Comparison of ENCODE assay signal across 17 cellular contexts in genomic region chr1:68221971-68222355, GRCh38. TPM values are rescaled to one million over a fixed set of nuclear protein-coding genes. Genes with fewer than 3 reads are reported as not detected.
DNase-seq lines count a peak whose midpoint lies in the region; ATAC-seq and TF ChIP-seq lines count a peak whose summit lies in the region.
"Had no signal": no experiment of that assay in that cellular context is flagged by ENCODE, and none has a peak within 500 bp of the region (broad histone marks: within the 10 kb centered on the region; RNA-seq: fewer than 3 reads in every experiment).

No MANE protein-coding gene starts in this region.

- ATAC-seq in activated CD8-positive, alpha-beta memory T cell treated with anti-CD3 and anti-CD28 coated beads, Interleukin-2, amount 10 ng/mL, durations not matched to agents 7 days and 5 days: no peak
- ATAC-seq: activated naive CD8-positive, alpha-beta T cell treated with anti-CD3 and anti-CD28 coated beads, Interleukin-2, amount 50 U/mL, for 24 hours had no signal

- peaks cover 12% of the 10 kb centered on the region for H3F3A ChIP-seq in SK-N-SH (replicated peaks; ENCODE audit: insufficient read depth)

- no peaks in the 10 kb centered on the region for H3K4me1 Mint-ChIP-seq in activated CD8-positive, alpha-beta memory T cell treated with anti-CD3 and anti-CD28 coated beads, Interleukin-2, amount 10 ng/mL, durations not matched to agents 7 days and 5 days
- H3K4me1 Mint-ChIP-seq in activated CD4-positive, alpha-beta memory T cell treated with anti-CD3 and anti-CD28 coated beads, Interleukin-2, amount 10 ng/mL, durations not matched to agents 7 days and 5 days: no peaks in the 10 kb centered on the region
- H3K4me1 Mint-ChIP-seq: activated naive CD8-positive, alpha-beta T cell treated with anti-CD3 and anti-CD28 coated beads, Interleukin-2, amount 50 U/mL, for 24 hours had no signal

- peaks cover 2 to 5% of the 10 kb centered on the region in 2 experiments for H3K36me3 ChIP-seq in SK-N-SH (replicated peaks in 1 of 2; ENCODE audit: control insufficient read depth in 1 of 2, insufficient read depth in 2 of 2, low read length in 1 of 2)
- H3K36me3 ChIP-seq in esophagus squamous epithelium: no peaks in the 10 kb centered on the region
- H3K36me3 ChIP-seq in osteoblast (ENCODE audit: insufficient read depth, low read length): no peaks in the 10 kb centered on the region
- H3K36me3 ChIP-seq: upper lobe of left lung had no signal

- H3K27ac Mint-ChIP-seq in activated CD8-positive, alpha-beta memory T cell treated with anti-CD3 and anti-CD28 coated beads, Interleukin-2, amount 10 ng/mL, durations not matched to agents 7 days and 5 days: no peak overlapping the region
- no peak overlapping the region for H3K27ac Mint-ChIP-seq in activated CD4-positive, alpha-beta memory T cell treated with anti-CD3 and anti-CD28 coated beads, Interleukin-2, amount 10 ng/mL, durations not matched to agents 7 days and 5 days
- H3K27ac Mint-ChIP-seq: activated naive CD8-positive, alpha-beta T cell treated with anti-CD3 and anti-CD28 coated beads, Interleukin-2, amount 50 U/mL, for 24 hours had no signal

- H3K4me2 ChIP-seq in SK-N-SH (peak overlapping the region; percentile 24; the same call in 1 of the 2 replicates), osteoblast (ENCODE audit: insufficient read depth, low read length) (peak overlapping the region; percentile 34)

- no peak overlapping the region for H3K4me3 ChIP-seq in SK-N-SH (ENCODE audit: low read depth in 2 of 2, low read length in 1 of 2)
- H3K4me3 ChIP-seq in esophagus squamous epithelium: no peak overlapping the region
- no peak overlapping the region for H3K4me3 ChIP-seq in osteoblast (ENCODE audit: insufficient read depth, low read length)
- H3K4me3 ChIP-seq: upper lobe of left lung had no signal

- POLR2A ChIA-PET in SK-N-SH (lab: Yijun Ruan, JAX): no interaction called here
- POLR2A ChIA-PET in activated CD4-positive, alpha-beta memory T cell treated with anti-CD3 and anti-CD28 coated beads, Interleukin-2, amount 10 ng/mL, durations not matched to agents 7 days and 5 days (lab: Charles Lee): no interaction called here

- TF ChIP-seq RAD21 in SK-N-SH (IDR thresholded peaks at IDR 0.05; ENCODE audit: low read length): no peak

- no peak for TF ChIP-seq POLR2A in esophagus squamous epithelium (IDR thresholded peaks at IDR 0.05)

- H2AFZ ChIP-seq in SK-N-SH (ENCODE audit: low read depth): no peak overlapping the region
- H2AFZ ChIP-seq in osteoblast (ENCODE audit: low read length): no peak overlapping the region

- H3K9me2 ChIP-seq in SK-N-SH: no peaks in the 10 kb centered on the region

- H3K9me3 ChIP-seq in SK-N-SH (no peaks in the 10 kb centered on the region), esophagus squamous epithelium (no peaks in the 10 kb centered on the region), osteoblast (ENCODE audit: low read depth, low read length) (no peaks in the 10 kb centered on the region)
- H3K9me3 ChIP-seq: upper lobe of left lung had no signal

- no peak overlapping the region for H3K4me3 Mint-ChIP-seq in activated CD8-positive, alpha-beta memory T cell treated with anti-CD3 and anti-CD28 coated beads, Interleukin-2, amount 10 ng/mL, durations not matched to agents 7 days and 5 days
- no peak overlapping the region for H3K4me3 Mint-ChIP-seq in activated CD4-positive, alpha-beta memory T cell treated with anti-CD3 and anti-CD28 coated beads, Interleukin-2, amount 10 ng/mL, durations not matched to agents 7 days and 5 days
- H3K4me3 Mint-ChIP-seq: activated naive CD8-positive, alpha-beta T cell treated with anti-CD3 and anti-CD28 coated beads, Interleukin-2, amount 50 U/mL, for 24 hours had no signal

- H4K20me1 ChIP-seq in SK-N-SH (ENCODE audit: insufficient read depth) (peaks cover 19% of the 10 kb centered on the region; the same call in 1 of the 2 replicates), osteoblast (ENCODE audit: insufficient read depth, low read length) (peaks cover 28% of the 10 kb centered on the region)

- TF ChIP-seq EP300 in SK-N-SH (IDR thresholded peaks at IDR 0.05; ENCODE audit: borderline replicate concordance in 1 of 2, low read depth in 1 of 2, low read length in 1 of 2): no peak

- CTCF ChIA-PET in SK-N-SH (lab: Yijun Ruan, JAX): interaction anchor here (1.5 to 2.6 kb wide), 2 partner anchors 9 to 102 kb away, joined by 4 to 8 read pairs; partner anchors contain the start of gene WLS
- CTCF ChIA-PET in activated CD8-positive, alpha-beta memory T cell treated with anti-CD3 and anti-CD28 coated beads, Interleukin-2, amount 10 ng/mL, durations not matched to agents 7 days and 5 days (lab: Charles Lee): no interaction called here
- CTCF ChIA-PET in activated CD4-positive, alpha-beta memory T cell treated with anti-CD3 and anti-CD28 coated beads, Interleukin-2, amount 10 ng/mL, durations not matched to agents 7 days and 5 days (lab: Charles Lee): no interaction called here

- H3K79me2 ChIP-seq in SK-N-SH (ENCODE audit: insufficient read depth): peaks cover 50% of the 10 kb centered on the region
- peaks cover 77% of the 10 kb centered on the region for H3K79me2 ChIP-seq in osteoblast (ENCODE audit: insufficient read depth, low read length)

- peak; percentile 44 for DNase-seq in AG20443 (ENCODE audit: low spot score)
- DNase-seq in SK-N-SH: no peak
- no peak for DNase-seq in esophagus squamous epithelium (lab: John Stamatoyannopoulos, UW)
- DNase-seq in osteoblast (ENCODE audit: insufficient read length, low spot score, missing footprints): peak; percentile 54
- no peak for DNase-seq in SKM-1 (lab: John Stamatoyannopoulos, UW; ENCODE audit: unreplicated experiment)
- DNase-seq in activated CD8-positive, alpha-beta memory T cell treated with anti-CD3 and anti-CD28 coated beads, Interleukin-2, amount 10 ng/mL, durations not matched to agents 7 days and 5 days: no peak
- DNase-seq in caudate nucleus (lab: John Stamatoyannopoulos, UW): no peak
- no peak for DNase-seq in activated CD4-positive, alpha-beta memory T cell treated with anti-CD3 and anti-CD28 coated beads, Interleukin-2, amount 10 ng/mL, durations not matched to agents 7 days and 5 days
- DNase-seq: activated CD8-positive, alpha-beta memory T cell treated with anti-CD3 and anti-CD28 coated beads, Interleukin-2, amount 50 U/mL, for 48 hours; activated naive CD8-positive, alpha-beta T cell treated with anti-CD3 and anti-CD28 coated beads, Interleukin-2, amount 50 U/mL, for 24 hours; DMS153; hippocampal formation; KG1; NCI-H1694; SHP77 treated with DMSO at 0.1 percent for 48 hours; stimulated activated CD4-positive, alpha-beta T cell treated with anti-CD3 and anti-CD28 coated beads, Interleukin-12 subunit alpha, Interleukin-12 subunit beta, amount 100 ng/mL, for 4 hours; upper lobe of left lung had no signal

- H3K9ac ChIP-seq in SK-N-SH: no peak overlapping the region

- H3K27ac ChIP-seq in SK-N-SH (ENCODE audit: low read depth in 2 of 2, low read length in 1 of 2) (peak overlapping the region in 1 of 2 experiments; percentile 31; a peak in 1 of 4 replicates), esophagus squamous epithelium (peak overlapping the region; percentile 51 to 87 (median 69)), osteoblast (ENCODE audit: low read depth, low read length) (no peak overlapping the region), caudate nucleus (ENCODE audit: low read depth, low read length) (no peak overlapping the region)
- H3K27ac ChIP-seq: upper lobe of left lung had no signal

- H3K9me3 Mint-ChIP-seq in activated CD8-positive, alpha-beta memory T cell treated with anti-CD3 and anti-CD28 coated beads, Interleukin-2, amount 10 ng/mL, durations not matched to agents 7 days and 5 days (ENCODE audit: low read depth): no peaks in the 10 kb centered on the region
- H3K9me3 Mint-ChIP-seq in activated CD4-positive, alpha-beta memory T cell treated with anti-CD3 and anti-CD28 coated beads, Interleukin-2, amount 10 ng/mL, durations not matched to agents 7 days and 5 days: no peaks in the 10 kb centered on the region
- H3K9me3 Mint-ChIP-seq: activated naive CD8-positive, alpha-beta T cell treated with anti-CD3 and anti-CD28 coated beads, Interleukin-2, amount 50 U/mL, for 24 hours had no signal

- TF ChIP-seq CTCF in SK-N-SH (IDR thresholded peaks at IDR 0.05) (no peak), esophagus squamous epithelium (IDR thresholded peaks at IDR 0.05) (no peak), osteoblast (IDR thresholded peaks at IDR 0.05; ENCODE audit: extremely low read depth, low read depth, low read length) (no peak)

- no peaks in the 10 kb centered on the region for H3K27me3 ChIP-seq in SK-N-SH (ENCODE audit: insufficient read depth)
- no peaks in the 10 kb centered on the region for H3K27me3 ChIP-seq in esophagus squamous epithelium
- no peaks in the 10 kb centered on the region for H3K27me3 ChIP-seq in osteoblast (ENCODE audit: insufficient read depth, low read length)
- H3K27me3 ChIP-seq: upper lobe of left lung had no signal

- H3K36me3 Mint-ChIP-seq in activated CD8-positive, alpha-beta memory T cell treated with anti-CD3 and anti-CD28 coated beads, Interleukin-2, amount 10 ng/mL, durations not matched to agents 7 days and 5 days: no peaks in the 10 kb centered on the region
- no peaks in the 10 kb centered on the region for H3K36me3 Mint-ChIP-seq in activated CD4-positive, alpha-beta memory T cell treated with anti-CD3 and anti-CD28 coated beads, Interleukin-2, amount 10 ng/mL, durations not matched to agents 7 days and 5 days (ENCODE audit: low read depth)

- intact Hi-C loops in esophagus squamous epithelium (cut with DNase I): no loop called here

- no peaks in the 10 kb centered on the region for H3K27me3 Mint-ChIP-seq in activated CD8-positive, alpha-beta memory T cell treated with anti-CD3 and anti-CD28 coated beads, Interleukin-2, amount 10 ng/mL, durations not matched to agents 7 days and 5 days
- H3K27me3 Mint-ChIP-seq in activated CD4-positive, alpha-beta memory T cell treated with anti-CD3 and anti-CD28 coated beads, Interleukin-2, amount 10 ng/mL, durations not matched to agents 7 days and 5 days: peaks cover 3% of the 10 kb centered on the region

- WGBS in SK-N-SH (ENCODE audit: low lambda C conversion rate): 54% methylated on average over 6 of the region's 6 CpGs
- 21 to 33% methylated on average over 6 of the region's 6 CpGs for WGBS in esophagus squamous epithelium, 2 donors

- H3K4me1 ChIP-seq in SK-N-SH (ENCODE audit: control insufficient read depth in 1 of 2, insufficient read depth in 2 of 2, low read depth in 1 of 2, low read length in 1 of 2): peaks cover 2 to 24% of the 10 kb centered on the region in 2 experiments; a peak in 3 of 4 replicates
- H3K4me1 ChIP-seq in esophagus squamous epithelium: peaks cover 13 to 100% (median 58%) of the 10 kb centered on the region in 3 donors
- peaks cover 31% of the 10 kb centered on the region for H3K4me1 ChIP-seq in osteoblast (ENCODE audit: insufficient read depth, low read length)

RNA-seq across cellular contexts. Expression of gene WLS, which starts 10.4 kb away (rescaled TPM):
- polyA plus RNA-seq in SK-N-SH (2012; rRNA removed): 69.0 and 73.7 TPM in 2 replicates
- 64.1 and 77.6 TPM in 2 replicates for polyA plus RNA-seq in SK-N-SH (2012; cell fraction: cytosol; rRNA removed)
- 59.8 and 94.2 TPM in 2 replicates for polyA plus RNA-seq in SK-N-SH (2012; cell fraction: nucleus; rRNA removed)
- total RNA-seq in esophagus squamous epithelium (10 to 100 TPM; 30.4 to 87.8 (median 60.0) TPM), osteoblast (54.3 and 65.1 TPM in 2 replicates)
- not detected for total RNA-seq in activated CD8-positive, alpha-beta memory T cell treated with anti-CD3 and anti-CD28 coated beads, Interleukin-2, amount 10 ng/mL, durations not matched to agents 7 days and 5 days
- not detected for total RNA-seq in activated CD4-positive, alpha-beta memory T cell treated with anti-CD3 and anti-CD28 coated beads, Interleukin-2, amount 10 ng/mL, durations not matched to agents 7 days and 5 days

Comparison
In these comparisons a context has a peak if more than half of its experiments do, and no peak if none do; other contexts are left out.
1. DNase-seq: peak in AG20443 (single experiment) and osteoblast (single experiment); none in SK-N-SH (single experiment), esophagus squamous epithelium (single experiment), SKM-1 (single experiment), activated CD8-positive, alpha-beta memory T cell treated with anti-CD3 and anti-CD28 coated beads, Interleukin-2, amount 10 ng/mL, durations not matched to agents 7 days and 5 days (single experiment), caudate nucleus (0 of 61) and activated CD4-positive, alpha-beta memory T cell treated with anti-CD3 and anti-CD28 coated beads, Interleukin-2, amount 10 ng/mL, durations not matched to agents 7 days and 5 days (single experiment).
2. H3K27ac ChIP-seq: peak in esophagus squamous epithelium (4 of 4); none in osteoblast (single experiment) and caudate nucleus (single experiment).
3. RNA of gene WLS, which starts 10.4 kb away (total RNA-seq): 30.4 to 87.8 TPM in esophagus squamous epithelium and 54.3 to 65.1 TPM in osteoblast; not detected in activated CD8-positive, alpha-beta memory T cell treated with anti-CD3 and anti-CD28 coated beads, Interleukin-2, amount 10 ng/mL, durations not matched to agents 7 days and 5 days and not detected in activated CD4-positive, alpha-beta memory T cell treated with anti-CD3 and anti-CD28 coated beads, Interleukin-2, amount 10 ng/mL, durations not matched to agents 7 days and 5 days; every median in the first group is over 10 times any median in the second.